8 cellular contexts compared by ENCODE assay signal in the genomic region with DNA sequence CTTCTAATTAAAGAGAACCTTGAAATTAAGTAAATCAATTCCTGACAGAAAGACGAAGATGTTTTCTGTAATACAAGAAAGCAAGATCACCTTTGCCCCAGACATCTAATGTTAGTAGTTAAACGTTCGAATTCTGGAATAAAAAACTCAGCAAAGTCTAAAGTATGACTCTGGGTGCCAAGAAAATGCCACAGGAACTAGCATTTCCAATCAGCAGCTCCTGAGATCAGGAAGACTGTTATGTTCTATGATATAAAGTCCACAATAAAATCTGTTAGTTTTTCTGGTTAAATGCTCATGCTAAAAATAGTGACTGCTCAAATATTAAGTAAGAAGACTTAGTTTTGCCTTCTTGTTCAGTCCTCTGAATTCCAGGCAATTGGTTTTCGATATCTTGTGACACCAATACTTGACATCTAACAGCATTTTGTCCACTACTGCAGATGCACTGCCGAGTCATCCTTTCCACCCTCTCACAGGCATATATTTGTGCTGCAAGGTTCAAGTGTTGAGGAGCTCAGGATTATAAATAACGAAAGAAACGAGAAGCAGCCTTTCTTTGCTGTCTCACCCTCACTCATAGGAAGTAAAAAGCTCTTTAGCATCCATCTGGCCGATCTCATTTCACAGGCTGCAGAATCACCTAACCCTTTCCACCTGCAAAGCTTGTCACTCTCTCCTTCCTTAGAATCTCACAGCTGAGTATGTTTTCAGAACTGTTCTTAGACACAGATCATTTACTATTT. TPM values are rescaled to one million over a fixed set of nuclear protein-coding genes. Genes with fewer than 3 reads are reported as not detected.
DNase-seq lines count a peak whose midpoint lies in the region; ATAC-seq and FAIRE-seq lines count a peak whose summit lies in the region.

No MANE protein-coding gene starts in this region.

- no peaks in the 10 kb centered on the region for H3K9me3 Mint-ChIP-seq in activated T-cell treated with anti-CD3 and anti-CD28 coated beads, Interleukin-2, amount 50 U/mL, for 72 hours
- H3K9me3 Mint-ChIP-seq in stimulated activated naive B cell treated with anti-CD40 and anti-IgM and Interleukin-4, amounts not matched to agents 10 μg/mL and 1 μg/mL and 100 μg/mL, for 72 hours, result no peaks in the 10 kb centered on the region

- peaks cover 53% of the 10 kb centered on the region for H3K4me1 Mint-ChIP-seq in activated T-cell treated with anti-CD3 and anti-CD28 coated beads, Interleukin-2, amount 50 U/mL, for 72 hours (ENCODE audit: low read depth)
- peaks cover 37 to 58% of the 10 kb centered on the region in 2 donors for H3K4me1 Mint-ChIP-seq in stimulated activated naive B cell treated with anti-CD40 and anti-IgM and Interleukin-4, amounts not matched to agents 10 μg/mL and 1 μg/mL and 100 μg/mL, for 72 hours

- H3K4me3 Mint-ChIP-seq in activated T-cell treated with anti-CD3 and anti-CD28 coated beads, Interleukin-2, amount 50 U/mL, for 72 hours, result peak overlapping the region; percentile 9 to 72
- H3K4me3 Mint-ChIP-seq in stimulated activated naive B cell treated with anti-CD40 and anti-IgM and Interleukin-4, amounts not matched to agents 10 μg/mL and 1 μg/mL and 100 μg/mL, for 72 hours, result peak overlapping the region; percentile 67 to 68

- H3K36me3 Mint-ChIP-seq in activated T-cell treated with anti-CD3 and anti-CD28 coated beads, Interleukin-2, amount 50 U/mL, for 72 hours (ENCODE audit: insufficient read depth in 2 of 2), result peaks cover 2 to 6% of the 10 kb centered on the region in 2 donors
- peaks cover 23 to 32% of the 10 kb centered on the region in 2 donors for H3K36me3 Mint-ChIP-seq in stimulated activated naive B cell treated with anti-CD40 and anti-IgM and Interleukin-4, amounts not matched to agents 10 μg/mL and 1 μg/mL and 100 μg/mL, for 72 hours

- DNase-seq in activated T-cell treated with anti-CD3 and anti-CD28 coated beads, Interleukin-2, amount 50 U/mL, for 72 hours, result no peak
- no peak for DNase-seq in activated T-cell treated with anti-CD3 and anti-CD28 coated beads, Interleukin-2, amount 50 U/mL, for 1 hour
- DNase-seq in RCC 7860 (ENCODE audit: low spot score), result peak; percentile 10
- DNase-seq in fibroblast of peridontal ligament (ENCODE audit: extremely low read depth), result peak; percentile 66
- no peak for DNase-seq in stimulated activated naive B cell treated with anti-CD40 and anti-IgM and Interleukin-4, amounts not matched to agents 10 μg/mL and 1 μg/mL and 100 μg/mL, for 72 hours
- no peak for DNase-seq in NCI-H748 treated with DMSO at 0.1 percent for 48 hours (lab: John Stamatoyannopoulos, UW)

- H3K27ac Mint-ChIP-seq in activated T-cell treated with anti-CD3 and anti-CD28 coated beads, Interleukin-2, amount 50 U/mL, for 72 hours, result peak overlapping the region; percentile 86
- peak overlapping the region; percentile 91 for H3K27ac Mint-ChIP-seq in stimulated activated naive B cell treated with anti-CD40 and anti-IgM and Interleukin-4, amounts not matched to agents 10 μg/mL and 1 μg/mL and 100 μg/mL, for 72 hours

- H3K27me3 Mint-ChIP-seq in activated T-cell treated with anti-CD3 and anti-CD28 coated beads, Interleukin-2, amount 50 U/mL, for 72 hours (ENCODE audit: low read depth), result no peaks in the 10 kb centered on the region
- H3K27me3 Mint-ChIP-seq in stimulated activated naive B cell treated with anti-CD40 and anti-IgM and Interleukin-4, amounts not matched to agents 10 μg/mL and 1 μg/mL and 100 μg/mL, for 72 hours, result no peaks in the 10 kb centered on the region

- ATAC-seq in activated T-cell treated with anti-CD3 and anti-CD28 coated beads, Interleukin-2, amount 50 U/mL, for 72 hours (replicated peaks in 1 of 2), result peak in 1 of 2 donors; percentile 52
- ATAC-seq in stimulated activated naive B cell treated with anti-CD40 and anti-IgM and Interleukin-4, amounts not matched to agents 10 μg/mL and 1 μg/mL and 100 μg/mL, for 72 hours (replicated peaks), result peak; percentile 76
- ATAC-seq in HG03139 (IDR thresholded peaks at IDR 0.05; ENCODE audit: unreplicated experiment) (no peak), HG03196 (IDR thresholded peaks at IDR 0.05; ENCODE audit: unreplicated experiment) (no peak)

- FAIRE-seq in RCC 7860 (lab: Jason Lieb, UNC), result no peak

RNA-seq across cellular contexts. Expression of a gene that starts 32.0 kb away (rescaled TPM):
- 10 to 100 TPM; 33.8 to 48.8 TPM for total RNA-seq in activated T-cell treated with anti-CD3 and anti-CD28 coated beads, Interleukin-2, amount 50 U/mL, for 72 hours

RNA-seq across cellular contexts. Expression of a gene that starts 54.5 kb away (rescaled TPM):
- total RNA-seq in activated T-cell treated with anti-CD3 and anti-CD28 coated beads, Interleukin-2, amount 50 U/mL, for 72 hours, result not detected

Comparison
In these comparisons a context has a peak if more than half of its experiments do, and no peak if none do; other contexts are left out.
1. ATAC-seq: peak in stimulated activated naive B cell treated with anti-CD40 and anti-IgM and Interleukin-4, amounts not matched to agents 10 μg/mL and 1 μg/mL and 100 μg/mL, for 72 hours (2 of 2); none in HG03139 (single experiment) and HG03196 (single experiment).
2. DNase-seq: peak in RCC 7860 (single experiment) and fibroblast of peridontal ligament (single experiment); none in activated T-cell treated with anti-CD3 and anti-CD28 coated beads, Interleukin-2, amount 50 U/mL, for 72 hours (0 of 2), activated T-cell treated with anti-CD3 and anti-CD28 coated beads, Interleukin-2, amount 50 U/mL, for 1 hour (single experiment), stimulated activated naive B cell treated with anti-CD40 and anti-IgM and Interleukin-4, amounts not matched to agents 10 μg/mL and 1 μg/mL and 100 μg/mL, for 72 hours (single experiment) and NCI-H748 treated with DMSO at 0.1 percent for 48 hours (single experiment).